In genomic region chr2:27211943-27212625, GRCh38 we compare ENCODE assay signal across 8 cellular contexts. TPM values are rescaled to one million over a fixed set of nuclear protein-coding genes. Genes with fewer than 3 reads are reported as not detected.
DNase-seq lines count a peak whose midpoint lies in the region; ATAC-seq and TF ChIP-seq lines count a peak whose summit lies in the region.

Gene ATRAID (plus strand): TSS chr2:27212041. CDS start chr2:27212369, 328 bp downstream.
Gene SLC5A6 (minus strand): TSS chr2:27212268. CDS start chr2:27207650, 4,618 bp downstream.

- TF ChIP-seq EP300 in esophagus muscularis mucosa (IDR thresholded peaks at IDR 0.05), result no peak

- peak within 1 kb of the TSS; percentile 41 to 62 for H3K4me3 ChIP-seq in DND-41 (ENCODE audit: low read depth in 1 of 2, low read length in 2 of 2)
- peak within 1 kb of the TSS; percentile 93 for H3K4me3 ChIP-seq in GM23248
- peak within 1 kb of the TSS; percentile 89 for H3K4me3 ChIP-seq in Karpas-422 (ENCODE audit: low read length)
- H3K4me3 ChIP-seq in Peyer's patch, result peak within 1 kb of the TSS; percentile 63 to 88 (median 82)
- H3K4me3 ChIP-seq in esophagus muscularis mucosa, result peak within 1 kb of the TSS; percentile 68 to 92 (median 86)

- no peaks in the 10 kb centered on the region for H3K27me3 ChIP-seq in DND-41 (ENCODE audit: insufficient read depth, low read length, poor library complexity)
- H3K27me3 ChIP-seq in GM23248 (replicated peaks; ENCODE audit: insufficient read depth), result no peaks in the 10 kb centered on the region
- H3K27me3 ChIP-seq in Karpas-422 (ENCODE audit: low read length), result no peaks in the 10 kb centered on the region
- H3K27me3 ChIP-seq in Peyer's patch, result no peaks in the 10 kb centered on the region
- H3K27me3 ChIP-seq in esophagus muscularis mucosa, result no peaks in the 10 kb centered on the region

- peak; percentile 86 for ATAC-seq in DND-41 (ENCODE audit: insufficient read depth, low read depth)
- peak; percentile 91 to 92 for ATAC-seq in activated T-cell treated with anti-CD3 and anti-CD28 coated beads, Interleukin-2, amount 50 U/mL, for 72 hours (replicated peaks in 1 of 2)

- no peaks in the 10 kb centered on the region for H3K27me3 Mint-ChIP-seq in activated T-cell treated with anti-CD3 and anti-CD28 coated beads, Interleukin-2, amount 50 U/mL, for 72 hours (ENCODE audit: low read depth)

- H4K20me1 ChIP-seq in DND-41 (ENCODE audit: insufficient read depth, low read length) (0 out of 2 replicates have a peak, but pooled peaks cover 2% of the 10 kb centered on the region), GM23248 (ENCODE audit: insufficient read depth) (no peaks in the 10 kb centered on the region), Karpas-422 (ENCODE audit: insufficient read depth, low read depth, low read length) (no peaks in the 10 kb centered on the region)

- H3K27ac ChIP-seq in DND-41 (ENCODE audit: low read length) (peak within 1 kb of the TSS; percentile 99), GM23248 (peak within 1 kb of the TSS; percentile 98), Karpas-422 (ENCODE audit: low read length) (peak within 1 kb of the TSS; percentile 86), Peyer's patch (peak within 1 kb of the TSS; percentile 95 to 98 (median 96)), esophagus muscularis mucosa (replicated peaks in 1 of 4) (peak within 1 kb of the TSS; percentile 91 to 98 (median 94))

- peaks cover 41% of the 10 kb centered on the region for H3K4me1 Mint-ChIP-seq in activated T-cell treated with anti-CD3 and anti-CD28 coated beads, Interleukin-2, amount 50 U/mL, for 72 hours (ENCODE audit: low read depth)

- TF ChIP-seq POLR2A in Peyer's patch (IDR thresholded peaks at IDR 0.05) (peak; percentile 87 to 93), esophagus muscularis mucosa (IDR thresholded peaks at IDR 0.05; ENCODE audit: low read depth) (peak; percentile 70)

- H3F3A ChIP-seq in GM23248 (ENCODE audit: insufficient read depth), result peaks cover 15% of the 10 kb centered on the region; the same call in 1 of the 2 replicates

- WGBS in GM23248 (ENCODE audit: low coverage in 1 of 2, low lambda C conversion rate in 2 of 2, missing lambda C conversion rate in 2 of 2), 2 experiments, result 1% methylated on average over 59 to 61 of the region's 73 CpGs
- WGBS in esophagus muscularis mucosa, result 0% methylated on average over 24 of the region's 73 CpGs

- intact Hi-C loops in esophagus muscularis mucosa (cut with DNase I), result loop anchor here (10.0 kb wide), 1 partner anchor 163 kb away; the partner anchor contains the start of genes EIF2B4 and SNX17

- H3K9me3 Mint-ChIP-seq in activated T-cell treated with anti-CD3 and anti-CD28 coated beads, Interleukin-2, amount 50 U/mL, for 72 hours, result no peaks in the 10 kb centered on the region

- peaks cover 54% of the 10 kb centered on the region for H3K36me3 ChIP-seq in DND-41 (ENCODE audit: insufficient read depth, low read length)
- H3K36me3 ChIP-seq in GM23248 (ENCODE audit: low read depth), result no peaks in the 10 kb centered on the region; the same call in 1 of the 2 replicates
- H3K36me3 ChIP-seq in Karpas-422 (ENCODE audit: insufficient read depth, low read length), result peaks cover 26% of the 10 kb centered on the region; the same call in 1 of the 2 replicates
- H3K36me3 ChIP-seq in Peyer's patch, result peaks cover 0 to 13% (median 0%) of the 10 kb centered on the region in 3 donors
- H3K36me3 ChIP-seq in esophagus muscularis mucosa, result peaks cover 12 to 46% (median 32%) of the 10 kb centered on the region in 4 donors

- peak; percentile 88 for DNase-seq in DND-41
- DNase-seq in GM23248, result peak; percentile 95
- DNase-seq in Karpas-422, result peak; percentile 97
- DNase-seq in Peyer's patch, result peak; percentile 81 to 94 (median 94)
- peak; percentile 92 to 94 for DNase-seq in activated T-cell treated with anti-CD3 and anti-CD28 coated beads, Interleukin-2, amount 50 U/mL, for 72 hours
- peak; percentile 96 for DNase-seq in esophagus muscularis mucosa (ENCODE audit: extremely low spot score)
- peak; percentile 90 for DNase-seq in myocyte (ENCODE audit: low read depth)
- DNase-seq in stimulated activated CD8-positive, alpha-beta memory T cell treated with anti-CD3 and anti-CD28 coated beads, Interleukin-7, amount 100 ng/mL, for 4 hours (ENCODE audit: low read depth in 2 of 2), result peak; percentile 65 to 88

- H3K9me2 ChIP-seq in GM23248 (ENCODE audit: insufficient read depth) (no peaks in the 10 kb centered on the region), Karpas-422 (replicated peaks; ENCODE audit: insufficient read depth, low read length) (no peaks in the 10 kb centered on the region)

- in situ Hi-C loops in GM23248 (cut with MboI), result no loop called here

- H3K36me3 Mint-ChIP-seq in activated T-cell treated with anti-CD3 and anti-CD28 coated beads, Interleukin-2, amount 50 U/mL, for 72 hours (ENCODE audit: insufficient read depth in 2 of 2), result peaks cover 6 to 18% of the 10 kb centered on the region in 2 donors

- TF ChIP-seq CTCF in DND-41 (IDR thresholded peaks at IDR 0.05; ENCODE audit: borderline replicate concordance, extremely low read depth, low read length, poor library complexity, severe bottlenecking), result no peak
- no peak for TF ChIP-seq CTCF in Peyer's patch (IDR thresholded peaks at IDR 0.05)
- no peak for TF ChIP-seq CTCF in esophagus muscularis mucosa (IDR thresholded peaks at IDR 0.05)

- peak within 1 kb of the TSS; percentile 100 for H3K27ac Mint-ChIP-seq in activated T-cell treated with anti-CD3 and anti-CD28 coated beads, Interleukin-2, amount 50 U/mL, for 72 hours

- H3K4me2 ChIP-seq in DND-41 (ENCODE audit: insufficient read depth, low read length), result peak within 1 kb of the TSS; percentile 81
- peak within 1 kb of the TSS; percentile 91 for H3K4me2 ChIP-seq in GM23248 (ENCODE audit: unreplicated experiment)
- peak within 1 kb of the TSS; percentile 90 for H3K4me2 ChIP-seq in Karpas-422 (ENCODE audit: low read depth, low read length, poor library complexity, severe bottlenecking)

- H3K9me3 ChIP-seq in DND-41 (ENCODE audit: insufficient read depth, low read length, severe bottlenecking) (no peaks in the 10 kb centered on the region), GM23248 (ENCODE audit: low read depth) (no peaks in the 10 kb centered on the region), Karpas-422 (ENCODE audit: low read length) (no peaks in the 10 kb centered on the region), Peyer's patch (no peaks in the 10 kb centered on the region), esophagus muscularis mucosa (no peaks in the 10 kb centered on the region)

- H3K79me2 ChIP-seq in DND-41 (ENCODE audit: insufficient read depth, low read length) (peaks cover 46% of the 10 kb centered on the region), GM23248 (ENCODE audit: insufficient read depth) (peaks cover 18% of the 10 kb centered on the region), Karpas-422 (ENCODE audit: low read length) (peaks cover 33% of the 10 kb centered on the region)

- H3K4me1 ChIP-seq in DND-41 (ENCODE audit: insufficient read depth, low read length), result peaks cover 57% of the 10 kb centered on the region
- peaks cover 11% of the 10 kb centered on the region for H3K4me1 ChIP-seq in GM23248 (ENCODE audit: insufficient read depth)
- H3K4me1 ChIP-seq in Karpas-422 (ENCODE audit: low read length), result peaks cover 59% of the 10 kb centered on the region
- H3K4me1 ChIP-seq in Peyer's patch, result peaks cover 0 to 24% (median 6%) of the 10 kb centered on the region in 4 donors
- H3K4me1 ChIP-seq in esophagus muscularis mucosa, result peaks cover 23 to 42% (median 32%) of the 10 kb centered on the region in 4 donors

- H3K9ac ChIP-seq in DND-41 (ENCODE audit: low read depth, low read length) (peak within 1 kb of the TSS; percentile 82), GM23248 (peak within 1 kb of the TSS; percentile 99), Karpas-422 (ENCODE audit: low read length) (peak within 1 kb of the TSS; percentile 91)

- peak within 1 kb of the TSS; percentile 99 to 100 for H3K4me3 Mint-ChIP-seq in activated T-cell treated with anti-CD3 and anti-CD28 coated beads, Interleukin-2, amount 50 U/mL, for 72 hours

- H2AFZ ChIP-seq in DND-41 (ENCODE audit: low read depth, low read length) (peak within 1 kb of the TSS; percentile 80), GM23248 (peak within 1 kb of the TSS; percentile 85), Karpas-422 (ENCODE audit: low read length) (peak within 1 kb of the TSS; percentile 50; the same call in 1 of the 2 replicates)

RNA-seq across cellular contexts. Expression of gene ATRAID, which starts in this region (rescaled TPM):
- 170 and 214 TPM in 2 replicates for total RNA-seq in GM23248 (2014; rRNA removed; shearing (Covaris generic))
- 304 and 311 TPM in 2 replicates for polyA plus RNA-seq in GM23248 (2016; fragmentation: Nextera tagmentation; extraction: Ambion mirVana)
- 125 and 167 TPM in 2 replicates for total RNA-seq in Karpas-422 (2014; rRNA removed; shearing (Covaris generic); ENCODE audit: low replicate concordance)
- total RNA-seq in Peyer's patch (100 to 1,000 TPM in 2 of 4 donors, 10 to 100 TPM in 2; 88.3 to 121 (median 101) TPM), esophagus muscularis mucosa (100 to 1,000 TPM; 118 to 143 (median 130) TPM), myocyte (188 and 203 TPM in 2 replicates)
- total RNA-seq in activated T-cell treated with anti-CD3 and anti-CD28 coated beads, Interleukin-2, amount 50 U/mL, for 72 hours, result 10 to 100 TPM; 80.5 to 87.3 TPM
- 216 TPM for polyA plus RNA-seq in myocyte (2012)

RNA-seq across cellular contexts. Expression of gene SLC5A6, which starts in this region (rescaled TPM):
- 13.5 and 19.9 TPM in 2 replicates for total RNA-seq in GM23248 (2014; rRNA removed; shearing (Covaris generic))
- 9.4 and 10.4 TPM in 2 replicates for polyA plus RNA-seq in GM23248 (2016; fragmentation: Nextera tagmentation; extraction: Ambion mirVana)
- 23.7 and 38.4 TPM in 2 replicates for total RNA-seq in Karpas-422 (2014; rRNA removed; shearing (Covaris generic); ENCODE audit: low replicate concordance)
- 10 to 100 TPM; 42.3 to 78.4 (median 65.8) TPM for total RNA-seq in Peyer's patch
- total RNA-seq in activated T-cell treated with anti-CD3 and anti-CD28 coated beads, Interleukin-2, amount 50 U/mL, for 72 hours, result 10 to 100 TPM; 38.8 to 39.2 TPM
- total RNA-seq in esophagus muscularis mucosa, result 10 to 100 TPM in 3 of 4 donors, 1 to 10 TPM in 1; 7.5 to 21.5 (median 13.6) TPM
- 31.2 and 36.2 TPM in 2 replicates for total RNA-seq in myocyte
- polyA plus RNA-seq in myocyte (2012), result 18.0 TPM

Comparison
In these comparisons a context has a peak if more than half of its experiments do, and no peak if none do; other contexts are left out.
1. Peak in every context shown above with its lines: DNase-seq, ATAC-seq, H3K4me3 ChIP-seq and H3K27ac ChIP-seq.